1 cellular context compared by ENCODE assay signal in the genomic region with DNA sequence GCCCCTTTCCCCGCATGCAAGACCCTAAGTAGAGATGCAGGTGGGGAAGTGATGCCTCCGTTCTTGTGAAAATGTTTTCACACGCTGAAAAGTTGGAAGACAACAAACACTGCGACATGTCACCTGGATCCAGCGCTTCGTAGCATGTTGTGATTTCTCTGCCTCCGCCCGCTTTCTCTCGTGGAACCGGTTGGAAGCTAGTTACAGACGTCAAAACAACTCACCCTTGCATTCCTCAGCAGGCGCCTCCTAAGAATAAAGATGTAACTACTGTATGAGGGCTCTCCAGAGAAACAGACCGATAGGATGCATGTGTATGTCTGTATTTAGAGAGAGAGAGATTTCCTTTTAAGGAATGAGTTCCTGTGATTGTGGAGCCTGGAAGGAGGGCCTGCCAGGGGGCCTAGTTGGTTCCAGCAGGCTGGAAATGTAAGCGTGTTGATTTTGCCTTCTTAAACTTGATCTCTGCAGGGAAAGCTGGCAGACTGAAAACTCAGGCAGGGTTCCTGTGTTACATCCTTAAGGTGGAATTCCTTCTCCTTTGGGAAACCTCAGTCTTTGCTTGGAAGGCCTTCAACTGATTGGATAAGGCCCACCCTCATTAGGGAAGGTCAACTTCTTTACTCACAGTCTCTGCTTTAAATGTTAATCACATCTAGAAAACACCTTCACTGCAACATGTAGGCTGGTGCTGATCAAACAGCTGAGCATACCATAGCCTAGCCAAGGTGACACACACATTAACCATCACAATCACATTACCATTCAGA.
TF ChIP-seq lines count a peak whose summit lies in the region.

No MANE protein-coding gene starts in this region.

TF ChIP-seq in IMR-90, 13 proteins besides CTCF, POLR2A, EP300 and RAD21:
- no peak for TF ChIP-seq CEBPB (IDR thresholded peaks at IDR 0.05; ENCODE audit: low read depth, low read length)
- no peak for TF ChIP-seq RCOR1 (IDR thresholded peaks at IDR 0.05; ENCODE audit: insufficient replicate concordance, low read length)
- TF ChIP-seq MAZ (IDR thresholded peaks at IDR 0.05; ENCODE audit: borderline replicate concordance, low read depth, low read length): no peak
- no peak for TF ChIP-seq MAFK (IDR thresholded peaks at IDR 0.05; ENCODE audit: low read depth, low read length)
- TF ChIP-seq, protein P1, sequence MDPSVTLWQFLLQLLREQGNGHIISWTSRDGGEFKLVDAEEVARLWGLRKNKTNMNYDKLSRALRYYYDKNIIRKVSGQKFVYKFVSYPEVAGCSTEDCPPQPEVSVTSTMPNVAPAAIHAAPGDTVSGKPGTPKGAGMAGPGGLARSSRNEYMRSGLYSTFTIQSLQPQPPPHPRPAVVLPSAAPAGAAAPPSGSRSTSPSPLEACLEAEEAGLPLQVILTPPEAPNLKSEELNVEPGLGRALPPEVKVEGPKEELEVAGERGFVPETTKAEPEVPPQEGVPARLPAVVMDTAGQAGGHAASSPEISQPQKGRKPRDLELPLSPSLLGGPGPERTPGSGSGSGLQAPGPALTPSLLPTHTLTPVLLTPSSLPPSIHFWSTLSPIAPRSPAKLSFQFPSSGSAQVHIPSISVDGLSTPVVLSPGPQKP (IDR thresholded peaks at IDR 0.05; ENCODE audit: borderline replicate concordance, low read depth, low read length): no peak
